Comparison of ENCODE assay signal across 15 cellular contexts in genomic region chr12:52061470-52062166, GRCh38. TPM values are rescaled to one million over a fixed set of nuclear protein-coding genes. Genes with fewer than 3 reads are reported as not detected.
A peak's percentile ranks its signal among the peaks of the same experiment; 100 is the strongest.
DNase-seq lines count a peak whose midpoint lies in the region; ATAC-seq lines count a peak whose summit lies in the region.
"Had no signal": no experiment of that assay in that cellular context is flagged by ENCODE, and none has a peak within 500 bp of the region (broad histone marks: within the 10 kb centered on the region; RNA-seq: fewer than 3 reads in every experiment).

No MANE protein-coding gene starts in this region.

- peak overlapping the region; percentile 73 for H3K27ac ChIP-seq in rectal smooth muscle tissue (ENCODE audit: low read depth, low read length)
- H3K27ac ChIP-seq: brain microvascular endothelial cell had no signal

- peaks cover 2% of the 10 kb centered on the region for H3K27me3 Mint-ChIP-seq in activated T-helper 1 cell treated with anti-CD3 and anti-CD28 coated beads, Interleukin-12 subunit alpha, Interleukin-12 subunit beta, Interleukin-2, Interleukin-4 antibody, amounts not matched to agents 30 ng/mL and 10 ng/mL and 1 ng/mL, durations not matched to agents 14 hours and 24 hours and 36 hours (ENCODE audit: insufficient read depth)

- no peaks in the 10 kb centered on the region for H3K4me1 ChIP-seq in rectal smooth muscle tissue (ENCODE audit: control insufficient read depth, insufficient read depth, low read length)

- intact Hi-C loops in activated T-helper 1 cell treated with anti-CD3 and anti-CD28 coated beads, Interleukin-12 subunit alpha, Interleukin-12 subunit beta, Interleukin-2, Interleukin-4 antibody, amounts not matched to agents 30 ng/mL and 10 ng/mL and 1 ng/mL, durations not matched to agents 14 hours and 24 hours and 36 hours (cut with micrococcal nuclease): no loop called here

- peaks cover 9% of the 10 kb centered on the region for H3K36me3 ChIP-seq in rectal smooth muscle tissue (ENCODE audit: control insufficient read depth, insufficient read depth, low read length)
- H3K36me3 ChIP-seq: brain microvascular endothelial cell had no signal

- H3K4me3 Mint-ChIP-seq in activated T-helper 1 cell treated with anti-CD3 and anti-CD28 coated beads, Interleukin-12 subunit alpha, Interleukin-12 subunit beta, Interleukin-2, Interleukin-4 antibody, amounts not matched to agents 30 ng/mL and 10 ng/mL and 1 ng/mL, durations not matched to agents 14 hours and 24 hours and 36 hours: no peak overlapping the region
- H3K4me3 Mint-ChIP-seq: activated naive CD4-positive, alpha-beta T cell treated with anti-CD3 and anti-CD28 coated beads for 36 hours; natural killer cell treated with Interleukin-12 subunit alpha and Interleukin-12 subunit beta and Interleukin-15 and Interleukin-18, amount 100 ng/mL, for 72 hours had no signal

- no peak overlapping the region for H3K9ac ChIP-seq in rectal smooth muscle tissue (ENCODE audit: low read length)

- ATAC-seq in GM21619 (IDR thresholded peaks at IDR 0.05; ENCODE audit: unreplicated experiment): no peak
- ATAC-seq: natural killer cell treated with Interleukin-12 subunit alpha and Interleukin-12 subunit beta and Interleukin-15 and Interleukin-18, amount 100 ng/mL, for 72 hours had no signal

- peaks cover 17% of the 10 kb centered on the region for H3K36me3 Mint-ChIP-seq in activated T-helper 1 cell treated with anti-CD3 and anti-CD28 coated beads, Interleukin-12 subunit alpha, Interleukin-12 subunit beta, Interleukin-2, Interleukin-4 antibody, amounts not matched to agents 30 ng/mL and 10 ng/mL and 1 ng/mL, durations not matched to agents 14 hours and 24 hours and 36 hours (ENCODE audit: low read depth)
- H3K36me3 Mint-ChIP-seq: natural killer cell treated with Interleukin-12 subunit alpha and Interleukin-12 subunit beta and Interleukin-15 and Interleukin-18, amount 100 ng/mL, for 72 hours had no signal

- DNase-seq in Ammon's horn (ENCODE audit: low spot score): peak; percentile 95
- peak; percentile 22 for DNase-seq in SW480 (ENCODE audit: low spot score)
- DNase-seq in inferior parietal cortex (ENCODE audit: extremely low spot score): peak; percentile 81
- DNase-seq in NCI-H69 (lab: John Stamatoyannopoulos, UW): no peak
- DNase-seq in activated T-helper 1 cell treated with anti-CD3 and anti-CD28 coated beads, Interleukin-12 subunit alpha, Interleukin-12 subunit beta, Interleukin-2, Interleukin-4 antibody, amounts not matched to agents 30 ng/mL and 10 ng/mL and 1 ng/mL, durations not matched to agents 14 hours and 24 hours and 36 hours (ENCODE audit: low spot score): no peak
- DNase-seq in 8988T: no peak
- DNase-seq: activated naive CD4-positive, alpha-beta T cell treated with anti-CD3 and anti-CD28 coated beads for 36 hours; brain microvascular endothelial cell; Kasumi-1; NCI-H1436 treated with DMSO at 0.1 percent for 48 hours; stimulated activated CD4-positive, alpha-beta T cell treated with anti-CD3 and anti-CD28 coated beads, Interleukin-4, amount 100 ng/mL, for 4 hours had no signal

- H3K27me3 ChIP-seq in rectal smooth muscle tissue (ENCODE audit: control insufficient read depth, insufficient read depth, low read length): no peaks in the 10 kb centered on the region
- H3K27me3 ChIP-seq: brain microvascular endothelial cell had no signal

- no peak overlapping the region for H3K27ac Mint-ChIP-seq in activated T-helper 1 cell treated with anti-CD3 and anti-CD28 coated beads, Interleukin-12 subunit alpha, Interleukin-12 subunit beta, Interleukin-2, Interleukin-4 antibody, amounts not matched to agents 30 ng/mL and 10 ng/mL and 1 ng/mL, durations not matched to agents 14 hours and 24 hours and 36 hours
- H3K27ac Mint-ChIP-seq: activated naive CD4-positive, alpha-beta T cell treated with anti-CD3 and anti-CD28 coated beads for 36 hours; natural killer cell treated with Interleukin-12 subunit alpha and Interleukin-12 subunit beta and Interleukin-15 and Interleukin-18, amount 100 ng/mL, for 72 hours had no signal

- no peaks in the 10 kb centered on the region for H3K9me3 Mint-ChIP-seq in activated T-helper 1 cell treated with anti-CD3 and anti-CD28 coated beads, Interleukin-12 subunit alpha, Interleukin-12 subunit beta, Interleukin-2, Interleukin-4 antibody, amounts not matched to agents 30 ng/mL and 10 ng/mL and 1 ng/mL, durations not matched to agents 14 hours and 24 hours and 36 hours
- H3K9me3 Mint-ChIP-seq: activated naive CD4-positive, alpha-beta T cell treated with anti-CD3 and anti-CD28 coated beads for 36 hours; natural killer cell treated with Interleukin-12 subunit alpha and Interleukin-12 subunit beta and Interleukin-15 and Interleukin-18, amount 100 ng/mL, for 72 hours had no signal

- H3K4me3 ChIP-seq in rectal smooth muscle tissue (ENCODE audit: low read length): no peak overlapping the region

- peaks cover 4% of the 10 kb centered on the region for H3K4me1 Mint-ChIP-seq in activated T-helper 1 cell treated with anti-CD3 and anti-CD28 coated beads, Interleukin-12 subunit alpha, Interleukin-12 subunit beta, Interleukin-2, Interleukin-4 antibody, amounts not matched to agents 30 ng/mL and 10 ng/mL and 1 ng/mL, durations not matched to agents 14 hours and 24 hours and 36 hours (ENCODE audit: low read depth)

RNA-seq across cellular contexts. Expression of gene ATG101, which starts 8.2 kb away (rescaled TPM):
- total RNA-seq in activated T-helper 1 cell treated with anti-CD3 and anti-CD28 coated beads, Interleukin-12 subunit alpha, Interleukin-12 subunit beta, Interleukin-2, Interleukin-4 antibody, amounts not matched to agents 30 ng/mL and 10 ng/mL and 1 ng/mL, durations not matched to agents 14 hours and 24 hours and 36 hours: 56.2 and 63.3 TPM in 2 replicates

RNA-seq across cellular contexts. Expression of gene NR4A1, which starts 10.4 kb away (rescaled TPM):
- 52.7 and 60.3 TPM in 2 replicates for total RNA-seq in activated T-helper 1 cell treated with anti-CD3 and anti-CD28 coated beads, Interleukin-12 subunit alpha, Interleukin-12 subunit beta, Interleukin-2, Interleukin-4 antibody, amounts not matched to agents 30 ng/mL and 10 ng/mL and 1 ng/mL, durations not matched to agents 14 hours and 24 hours and 36 hours

RNA-seq across cellular contexts. Expression of gene SMIM41, which starts 17.9 kb away (rescaled TPM):
- 0.44 TPM in 1 of 2 replicates, not detected in the other for total RNA-seq in activated T-helper 1 cell treated with anti-CD3 and anti-CD28 coated beads, Interleukin-12 subunit alpha, Interleukin-12 subunit beta, Interleukin-2, Interleukin-4 antibody, amounts not matched to agents 30 ng/mL and 10 ng/mL and 1 ng/mL, durations not matched to agents 14 hours and 24 hours and 36 hours
- total RNA-seq: activated naive CD4-positive, alpha-beta T cell treated with anti-CD3 and anti-CD28 coated beads for 36 hours; natural killer cell treated with Interleukin-12 subunit alpha and Interleukin-12 subunit beta and Interleukin-15 and Interleukin-18, amount 100 ng/mL, for 72 hours; T-helper 2 cell treated with Interferon-gamma antibody and Interleukin-4, amounts not matched to agents 100 ng/mL and 5 ng/mL, for 36 hours had no signal

RNA-seq across cellular contexts. Expression of gene TAMALIN, which starts 54.9 kb away (rescaled TPM):
- 8.9 and 12.8 TPM in 2 replicates for total RNA-seq in activated T-helper 1 cell treated with anti-CD3 and anti-CD28 coated beads, Interleukin-12 subunit alpha, Interleukin-12 subunit beta, Interleukin-2, Interleukin-4 antibody, amounts not matched to agents 30 ng/mL and 10 ng/mL and 1 ng/mL, durations not matched to agents 14 hours and 24 hours and 36 hours

Comparison
In these comparisons a context has a peak if more than half of its experiments do, and no peak if none do; other contexts are left out.
1. DNase-seq: peak in Ammon's horn (single experiment), SW480 (single experiment) and inferior parietal cortex (single experiment); none in NCI-H69 (single experiment), activated T-helper 1 cell treated with anti-CD3 and anti-CD28 coated beads, Interleukin-12 subunit alpha, Interleukin-12 subunit beta, Interleukin-2, Interleukin-4 antibody, amounts not matched to agents 30 ng/mL and 10 ng/mL and 1 ng/mL, durations not matched to agents 14 hours and 24 hours and 36 hours (single experiment) and 8988T (single experiment).